In genomic region chr3:59654120-59654952, GRCh38 we compare ENCODE assay signal across 14 cellular contexts.
DNase-seq lines count a peak whose midpoint lies in the region; ATAC-seq and TF ChIP-seq lines count a peak whose summit lies in the region.
"Had no signal": no experiment of that assay in that cellular context is flagged by ENCODE, and none has a peak within 500 bp of the region (broad histone marks: within the 10 kb centered on the region; RNA-seq: fewer than 3 reads in every experiment).

No MANE protein-coding gene starts in this region.

- H3K4me1 ChIP-seq in BLaER1 = peaks cover 20% of the 10 kb centered on the region
- H3K4me1 ChIP-seq in prostate gland (replicated peaks) = no peaks in the 10 kb centered on the region

- peak overlapping the region; percentile 33 for H3K4me2 ChIP-seq in BLaER1

- DNase-seq in MCF 10A (ENCODE audit: unreplicated experiment) = no peak
- DNase-seq in left cardiac atrium = no peak
- DNase-seq in prostate gland (ENCODE audit: low spot score) = peak; percentile 87
- DNase-seq in HT-29 (ENCODE audit: low spot score) = no peak
- DNase-seq in LoVo (ENCODE audit: low spot score) = no peak
- no peak for DNase-seq in NCI-H2107 (lab: John Stamatoyannopoulos, UW)
- DNase-seq: activated CD8-positive, alpha-beta memory T cell treated with anti-CD3 and anti-CD28 coated beads, Interleukin-2, amount 10 ng/mL, durations not matched to agents 7 days and 5 days; activated naive CD8-positive, alpha-beta T cell treated with anti-CD3 and anti-CD28 coated beads, Interleukin-2, amount 10 ng/mL, durations not matched to agents 7 days and 5 days; dermis blood vessel endothelial cell; DND-41 had no signal

- no peaks in the 10 kb centered on the region for H3K27me3 Mint-ChIP-seq in MCF 10A (ENCODE audit: insufficient read depth, unreplicated experiment)

- H3K27ac Mint-ChIP-seq in MCF 10A (ENCODE audit: low read depth, unreplicated experiment) = peak overlapping the region; percentile 53
- H3K27ac Mint-ChIP-seq: activated CD8-positive, alpha-beta memory T cell treated with anti-CD3 and anti-CD28 coated beads, Interleukin-2, amount 10 ng/mL, durations not matched to agents 7 days and 5 days; activated naive CD8-positive, alpha-beta T cell treated with anti-CD3 and anti-CD28 coated beads, Interleukin-2, amount 10 ng/mL, durations not matched to agents 7 days and 5 days had no signal

- peaks cover 16% of the 10 kb centered on the region for H3K9me3 Mint-ChIP-seq in MCF 10A (ENCODE audit: unreplicated experiment)

- BruUV-seq in MCF 10A (replicated peaks; lab: Mats Ljungman, UMichigan) = no TSS peak

- intact Hi-C loops in MCF 10A (cut with micrococcal nuclease) = no loop called here
- intact Hi-C loops in left cardiac atrium (cut with DNase I) = no loop called here
- intact Hi-C loops in prostate gland (cut with DNase I) = no loop called here

- H3K4me3 Mint-ChIP-seq in MCF 10A (ENCODE audit: unreplicated experiment) = no peak overlapping the region
- H3K4me3 Mint-ChIP-seq: activated CD8-positive, alpha-beta memory T cell treated with anti-CD3 and anti-CD28 coated beads, Interleukin-2, amount 10 ng/mL, durations not matched to agents 7 days and 5 days; activated naive CD8-positive, alpha-beta T cell treated with anti-CD3 and anti-CD28 coated beads, Interleukin-2, amount 10 ng/mL, durations not matched to agents 7 days and 5 days had no signal

- H4K20me1 ChIP-seq in BLaER1 = no peaks in the 10 kb centered on the region

- no peak overlapping the region for H3K27ac ChIP-seq in BLaER1
- peak overlapping the region; percentile 2 to 71 for H3K27ac ChIP-seq in prostate gland
- H3K27ac ChIP-seq: vagina had no signal

- 21% methylated on average over 19 of the region's 19 CpGs for WGBS in prostate gland

- no peak overlapping the region for H3K4me3 ChIP-seq in BLaER1
- H3K4me3 ChIP-seq in prostate gland = no peak overlapping the region
- H3K4me3 ChIP-seq: K562 had no signal

- peak; percentile 75 to 78 for ATAC-seq in left cardiac atrium
- no peak for ATAC-seq in GM19452 (IDR thresholded peaks at IDR 0.05; ENCODE audit: unreplicated experiment)
- ATAC-seq: activated CD8-positive, alpha-beta memory T cell treated with anti-CD3 and anti-CD28 coated beads, Interleukin-2, amount 10 ng/mL, durations not matched to agents 7 days and 5 days; K562 had no signal

- CTCF ChIA-PET in MCF 10A (lab: Yijun Ruan, JAX) = interaction anchor here (1.4 to 1.7 kb wide), 2 partner anchors 78 to 156 kb away, joined by 3 to 5 read pairs; no protein-coding TSS in a partner anchor

- no peaks in the 10 kb centered on the region for H3K36me3 Mint-ChIP-seq in MCF 10A (ENCODE audit: insufficient read depth, unreplicated experiment)
- H3K36me3 Mint-ChIP-seq: activated CD8-positive, alpha-beta memory T cell treated with anti-CD3 and anti-CD28 coated beads, Interleukin-2, amount 10 ng/mL, durations not matched to agents 7 days and 5 days had no signal

- H3K4me1 Mint-ChIP-seq in MCF 10A (ENCODE audit: insufficient read depth, unreplicated experiment) = peaks cover 17% of the 10 kb centered on the region
- H3K4me1 Mint-ChIP-seq: activated CD8-positive, alpha-beta memory T cell treated with anti-CD3 and anti-CD28 coated beads, Interleukin-2, amount 10 ng/mL, durations not matched to agents 7 days and 5 days; activated naive CD8-positive, alpha-beta T cell treated with anti-CD3 and anti-CD28 coated beads, Interleukin-2, amount 10 ng/mL, durations not matched to agents 7 days and 5 days had no signal

- H3K36me3 ChIP-seq in BLaER1 = no peaks in the 10 kb centered on the region
- H3K36me3 ChIP-seq in prostate gland = no peaks in the 10 kb centered on the region
- H3K36me3 ChIP-seq: vagina had no signal

- POLR2A ChIA-PET in MCF 10A (lab: Yijun Ruan, JAX) = interaction anchor here (1.5 kb wide), 1 partner anchor 164 kb away, joined by 4 read pairs; no protein-coding TSS in a partner anchor

- H3K9me3 ChIP-seq in BLaER1 = peaks cover 28% of the 10 kb centered on the region
- H3K9me3 ChIP-seq in prostate gland = no peaks in the 10 kb centered on the region

- TF ChIP-seq POLR2A in prostate gland (IDR thresholded peaks at IDR 0.05) = no peak

- TF ChIP-seq CTCF in MCF 10A (IDR thresholded peaks at IDR 0.05; ENCODE audit: unreplicated experiment) = no peak
- TF ChIP-seq CTCF in prostate gland (IDR thresholded peaks at IDR 0.05) = no peak

- H3K9ac ChIP-seq in BLaER1 = no peak overlapping the region

- H3K27me3 ChIP-seq in BLaER1 = no peaks in the 10 kb centered on the region
- peaks cover 4% of the 10 kb centered on the region for H3K27me3 ChIP-seq in prostate gland (replicated peaks; ENCODE audit: insufficient read depth)
- H3K27me3 ChIP-seq: vagina had no signal
